In the genomic region with DNA sequence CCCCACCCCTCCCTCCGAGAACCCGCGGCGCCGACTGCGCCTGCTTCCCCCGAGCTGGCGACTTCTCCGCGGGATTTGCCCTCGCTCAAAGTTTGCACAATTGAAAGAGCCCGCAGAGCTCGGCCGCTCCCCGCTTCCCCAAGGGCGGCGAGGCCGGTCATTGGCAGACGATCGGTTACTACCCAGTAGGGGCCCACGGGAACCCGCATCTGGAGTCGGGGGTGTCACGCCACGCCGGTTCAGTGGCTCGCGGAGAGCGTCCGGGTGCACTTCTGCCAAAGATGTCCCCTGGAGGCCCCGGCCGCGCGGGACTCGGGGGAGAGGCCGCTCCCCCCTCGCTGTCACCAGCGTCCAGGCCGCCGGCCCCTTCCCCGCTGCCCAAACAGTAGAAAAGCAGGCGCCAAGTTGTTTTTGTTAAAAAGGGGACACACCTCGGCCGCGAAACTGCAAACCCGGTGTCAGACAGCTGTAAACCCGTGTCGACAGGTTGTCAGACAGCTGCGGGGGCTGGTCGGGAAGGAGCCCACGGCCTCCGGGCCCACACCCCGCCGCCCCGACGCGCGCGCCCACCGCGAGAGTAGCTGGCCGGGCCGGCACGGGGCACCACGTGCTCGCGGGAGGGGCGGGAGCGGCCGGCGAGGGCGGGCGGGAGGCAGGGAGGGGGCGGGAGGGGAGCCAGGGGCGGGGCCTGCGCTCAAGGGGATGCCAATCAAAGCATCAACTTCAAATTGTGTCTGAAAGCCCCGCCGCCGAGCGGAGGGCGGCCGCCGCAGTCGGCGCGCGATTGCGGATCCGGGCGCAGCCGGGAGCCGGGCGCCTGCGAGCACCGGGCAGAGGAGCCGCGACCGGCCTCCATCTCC, we compare ENCODE assay signal across 11 cellular contexts. TPM values are rescaled to one million over a fixed set of nuclear protein-coding genes. Genes with fewer than 3 reads are reported as not detected.
A peak's percentile ranks its signal among the peaks of the same experiment; 100 is the strongest.
DNase-seq lines count a peak whose midpoint lies in the region; ATAC-seq, FAIRE-seq and TF ChIP-seq lines count a peak whose summit lies in the region.
"Had no signal": no experiment of that assay in that cellular context is flagged by ENCODE, and none has a peak within 500 bp of the region (broad histone marks: within the 10 kb centered on the region; RNA-seq: fewer than 3 reads in every experiment).

A gene (plus strand): TSS at position 731 of the 860 bp plus-strand sequence. CDS start 274 bp downstream, outside the sequence.

- intact Hi-C loops in endothelial cell of umbilical vein (cut with micrococcal nuclease): loop anchor here (10.0 kb wide), 1 partner anchor 851 kb away; no protein-coding TSS in a partner anchor

- TF ChIP-seq CTCF in endothelial cell of umbilical vein (IDR thresholded peaks at IDR 0.05; ENCODE audit: extremely low read depth in 1 of 2, insufficient read depth in 1 of 2, low read depth in 1 of 2, low read length in 2 of 2): no peak
- TF ChIP-seq CTCF in mesothelial cell of epicardium (IDR thresholded peaks at IDR 0.05; ENCODE audit: unreplicated experiment): no peak

- no peak within 1 kb of the TSS for H3K4me3 ChIP-seq in endothelial cell of umbilical vein (replicated peaks in 1 of 3; ENCODE audit: insufficient read depth in 1 of 3, low read depth in 1 of 3, low read length in 3 of 3)

- peaks cover 4% of the 10 kb centered on the region for H3K36me3 Mint-ChIP-seq in mesothelial cell of epicardium

- H4K20me1 ChIP-seq in endothelial cell of umbilical vein (replicated peaks; ENCODE audit: control insufficient read depth, extremely low read depth, insufficient read depth, low read length): no peaks in the 10 kb centered on the region

- peak within 1 kb of the TSS; percentile 86 for H3K4me3 Mint-ChIP-seq in mesothelial cell of epicardium

- H3K4me1 Mint-ChIP-seq in mesothelial cell of epicardium: peaks cover 57% of the 10 kb centered on the region

- TF ChIP-seq POLR2A in endothelial cell of umbilical vein (IDR thresholded peaks at IDR 0.05; ENCODE audit: low read depth, low read length): no peak

- no peaks in the 10 kb centered on the region for H3K9me3 Mint-ChIP-seq in mesothelial cell of epicardium

- no peak within 1 kb of the TSS for H3K9ac ChIP-seq in endothelial cell of umbilical vein (replicated peaks; ENCODE audit: extremely low read depth, insufficient read depth, low read length)

- no peak within 1 kb of the TSS for H3K27ac ChIP-seq in endothelial cell of umbilical vein (ENCODE audit: insufficient read depth, low read depth, low read length)

- DNase-seq in AG08395 (ENCODE audit: low spot score): peak; percentile 88
- peak; percentile 59 for DNase-seq in NCI-H128 (lab: John Stamatoyannopoulos, UW; ENCODE audit: unreplicated experiment)
- no peak for DNase-seq in endothelial cell of umbilical vein (ENCODE audit: low read depth, low spot score)
- peak in 1 of 2 experiments; percentile 63 for DNase-seq in mesothelial cell of epicardium (ENCODE audit: low spot score in 2 of 2, unreplicated experiment in 2 of 2)
- DNase-seq in NOMO-1 (lab: John Stamatoyannopoulos, UW; ENCODE audit: unreplicated experiment in 2 of 2): no peak
- DNase-seq in NCI-H1694 treated with DMSO at 0.1 percent for 48 hours (lab: John Stamatoyannopoulos, UW): no peak
- DNase-seq: amniotic stem cell, IMR-90 had no signal

- H3K4me1 ChIP-seq in endothelial cell of umbilical vein (ENCODE audit: control insufficient read depth, extremely low read depth, insufficient read depth, low read length): no peaks in the 10 kb centered on the region

- ATAC-seq in HG02938 (IDR thresholded peaks at IDR 0.05; ENCODE audit: unreplicated experiment) (no peak), GM19035 (IDR thresholded peaks at IDR 0.05; ENCODE audit: unreplicated experiment) (no peak)

- no peaks in the 10 kb centered on the region for H3K79me2 ChIP-seq in endothelial cell of umbilical vein (ENCODE audit: control insufficient read depth, insufficient read depth, low read length)

- no peak within 1 kb of the TSS for H2AFZ ChIP-seq in endothelial cell of umbilical vein (ENCODE audit: low read depth, low read length)

- H3K27ac Mint-ChIP-seq in mesothelial cell of epicardium: peak within 1 kb of the TSS; percentile 87

- BruUV-seq in endothelial cell of umbilical vein (replicated peaks; lab: Mats Ljungman, UMichigan): no TSS peak

- peaks cover 68 to 85% of the 10 kb centered on the region in 2 experiments for H3K27me3 ChIP-seq in endothelial cell of umbilical vein (ENCODE audit: control insufficient read depth in 2 of 2, insufficient read depth in 2 of 2, low read length in 2 of 2)

- H3K27me3 Mint-ChIP-seq in mesothelial cell of epicardium (ENCODE audit: low read depth): peaks cover 81% of the 10 kb centered on the region

- POLR2A ChIA-PET in endothelial cell of umbilical vein (lab: Charles Lee): no interaction called here

- no peaks in the 10 kb centered on the region for H3K9me3 ChIP-seq in endothelial cell of umbilical vein (replicated peaks; ENCODE audit: control insufficient read depth, insufficient read depth, low read length)

- H3K4me2 ChIP-seq in endothelial cell of umbilical vein (ENCODE audit: insufficient read depth, low read length): no peak within 1 kb of the TSS

- no peaks in the 10 kb centered on the region for H3K36me3 ChIP-seq in endothelial cell of umbilical vein (ENCODE audit: control insufficient read depth in 2 of 2, extremely low read depth in 1 of 2, insufficient read depth in 2 of 2, low read length in 2 of 2)

- CTCF ChIA-PET in endothelial cell of umbilical vein (lab: Charles Lee): no interaction called here

- H3K9me1 ChIP-seq in endothelial cell of umbilical vein (replicated peaks; ENCODE audit: control insufficient read depth, extremely low read depth, insufficient read depth, low read length): no peaks in the 10 kb centered on the region

- dilution Hi-C loops in endothelial cell of umbilical vein (cut with MboI; ENCODE audit: extremely low pct_ligation_motif_present, low sequenced_read_pairs): no loop called here

- FAIRE-seq in endothelial cell of umbilical vein (lab: Jason Lieb, UNC): no peak

TF ChIP-seq in endothelial cell of umbilical vein, 7 proteins besides CTCF, POLR2A, EP300 and RAD21:
- TF ChIP-seq POLR2AphosphoS5 (IDR thresholded peaks at IDR 0.05; ENCODE audit: insufficient read depth, low read depth, low read length): no peak
- TF ChIP-seq FOS (IDR thresholded peaks at IDR 0.05; ENCODE audit: borderline replicate concordance, insufficient read depth, low read length): no peak
- TF ChIP-seq, protein P1, sequence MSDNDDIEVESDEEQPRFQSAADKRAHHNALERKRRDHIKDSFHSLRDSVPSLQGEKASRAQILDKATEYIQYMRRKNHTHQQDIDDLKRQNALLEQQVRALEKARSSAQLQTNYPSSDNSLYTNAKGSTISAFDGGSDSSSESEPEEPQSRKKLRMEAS (IDR thresholded peaks at IDR 0.05; ENCODE audit: insufficient read depth, insufficient read length): no peak
- TF ChIP-seq EZH2 (IDR thresholded peaks at IDR 0.05; ENCODE audit: borderline replicate concordance, low read depth, low read length, severe bottlenecking): peak; percentile 76
- no peak for TF ChIP-seq GATA2 (IDR thresholded peaks at IDR 0.05; ENCODE audit: insufficient read depth, insufficient read length, low read depth, low read length)

RNA-seq across cellular contexts. Expression of the gene that starts here (rescaled TPM):
- not detected in 2 replicates for total RNA-seq in endothelial cell of umbilical vein
- not detected in 2 replicates for polyA plus RNA-seq in endothelial cell of umbilical vein
- polyA plus RNA-seq in endothelial cell of umbilical vein (2011; cell fraction: cytosol; rRNA removed): not detected in 2 replicates
- not detected in 2 replicates for polyA plus RNA-seq in endothelial cell of umbilical vein (2011; cell fraction: nucleus; rRNA removed)
- not detected in 2 replicates for polyA plus RNA-seq in endothelial cell of umbilical vein (2012)
- polyA minus RNA-seq in endothelial cell of umbilical vein: not detected in 2 replicates
- not detected for polyA minus RNA-seq in endothelial cell of umbilical vein (2011; cell fraction: cytosol; rRNA and poly(A)+ RNA removed)
- not detected in 2 replicates for polyA minus RNA-seq in endothelial cell of umbilical vein (2011; cell fraction: nucleus; rRNA and poly(A)+ RNA removed)
- total RNA-seq in mesothelial cell of epicardium: 68.5 to 71.5 TPM (median 68.6 TPM) in 3 replicates
- total RNA-seq: IMR-90; T-helper 1 cell treated with Interleukin-12 subunit alpha and Interleukin-12 subunit beta and Interleukin-4 antibody, amounts not matched to agents 30 ng/mL and 1 ng/mL, for 36 hours had no signal
- polyA plus RNA-seq: IMR-90 had no signal

Comparison
In these comparisons a context has a peak if more than half of its experiments do, and no peak if none do; other contexts are left out.
1. RNA of the gene that starts here (total RNA-seq): 68.5 to 71.5 TPM in mesothelial cell of epicardium; not detected in endothelial cell of umbilical vein; every median in the first group is over 10 times any median in the second.
2. DNase-seq: peak in AG08395 (single experiment) and NCI-H128 (single experiment); none in endothelial cell of umbilical vein (single experiment), NOMO-1 (0 of 2) and NCI-H1694 treated with DMSO at 0.1 percent for 48 hours (single experiment).